Comparison of ENCODE assay signal across 25 cellular contexts in the genomic region with DNA sequence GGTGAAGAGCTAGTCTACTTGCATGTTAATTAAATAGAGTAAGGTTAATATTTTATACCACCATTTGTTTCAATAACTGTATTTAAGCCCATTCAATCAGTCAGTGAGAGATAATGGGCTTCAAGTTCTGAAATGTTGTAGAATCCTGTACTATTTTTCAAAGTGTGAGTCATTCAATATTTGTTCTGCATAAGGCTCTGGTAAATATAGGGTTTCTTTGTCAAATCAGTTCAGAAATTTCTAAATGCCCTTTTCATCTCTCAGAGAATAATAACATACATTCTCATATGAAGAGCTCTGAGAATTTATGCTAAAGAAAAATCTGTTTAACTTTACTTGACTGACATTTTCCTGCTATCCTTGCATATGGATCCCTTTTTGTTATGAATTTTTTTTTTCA.
DNase-seq lines count a peak whose midpoint lies in the region; ATAC-seq, FAIRE-seq and TF ChIP-seq lines count a peak whose summit lies in the region.
"Had no signal": no experiment of that assay in that cellular context is flagged by ENCODE, and none has a peak within 500 bp of the region (broad histone marks: within the 10 kb centered on the region; RNA-seq: fewer than 3 reads in every experiment).

No MANE protein-coding gene starts in this region.

- TF ChIP-seq CTCF in PC-3 (conservative IDR thresholded peaks at IDR 0.05; ENCODE audit: low read depth, low read length) (no peak), K562 (IDR thresholded peaks at IDR 0.05 in 2 of 3, conservative IDR thresholded peaks at IDR 0.05 in 1 of 3; ENCODE audit: insufficient read depth in 2 of 3, low read depth in 1 of 3, low read length in 3 of 3) (no peak), upper lobe of right lung (IDR thresholded peaks at IDR 0.05) (no peak)

- no peak for TF ChIP-seq EP300 in K562 (IDR thresholded peaks at IDR 0.05; ENCODE audit: low read length)

- H3K36me3 ChIP-seq in PC-3 (ENCODE audit: low read depth, low read length) (no peaks in the 10 kb centered on the region), K562 (ENCODE audit: control insufficient read depth, insufficient read depth, low read length) (no peaks in the 10 kb centered on the region), upper lobe of right lung (no peaks in the 10 kb centered on the region)
- H3K36me3 ChIP-seq: BE2C; BLaER1 treated with 17β-estradiol and CSF1 and Interleukin-3, amounts not matched to agents 10 nM and 100 nM had no signal

- H3K9me2 ChIP-seq in PC-3 (replicated peaks; ENCODE audit: low read length) = no peaks in the 10 kb centered on the region

- no peaks in the 10 kb centered on the region for H3K79me2 ChIP-seq in PC-3 (ENCODE audit: low read length)
- no peaks in the 10 kb centered on the region for H3K79me2 ChIP-seq in K562 (ENCODE audit: control insufficient read depth, insufficient read depth, low read length)

- no peaks in the 10 kb centered on the region for H3K27me3 ChIP-seq in PC-3 (ENCODE audit: low read length)
- H3K27me3 ChIP-seq in K562 (ENCODE audit: control insufficient read depth in 2 of 2, insufficient read depth in 2 of 2, low read length in 2 of 2) = no peaks in the 10 kb centered on the region
- no peaks in the 10 kb centered on the region for H3K27me3 ChIP-seq in upper lobe of right lung
- H3K27me3 ChIP-seq: BE2C; BLaER1 treated with 17β-estradiol and CSF1 and Interleukin-3, amounts not matched to agents 10 nM and 100 nM had no signal

- no peak overlapping the region for H3K9ac ChIP-seq in PC-3 (ENCODE audit: low read length)
- no peak overlapping the region for H3K9ac ChIP-seq in K562 (ENCODE audit: insufficient read depth in 1 of 2, low read depth in 2 of 2, low read length in 2 of 2)
- H3K9ac ChIP-seq: BLaER1 treated with 17β-estradiol and CSF1 and Interleukin-3, amounts not matched to agents 10 nM and 100 nM; GM23248 had no signal

- H3K9me3 ChIP-seq in PC-3 (ENCODE audit: low read length) = no peaks in the 10 kb centered on the region
- no peaks in the 10 kb centered on the region; the same call in 1 of the 2 replicates for H3K9me3 ChIP-seq in K562 (replicated peaks; ENCODE audit: control insufficient read depth, insufficient read depth, low read depth, low read length)
- H3K9me3 ChIP-seq in upper lobe of right lung = no peaks in the 10 kb centered on the region
- H3K9me3 ChIP-seq: BE2C; BLaER1 treated with 17β-estradiol and CSF1 and Interleukin-3, amounts not matched to agents 10 nM and 100 nM; Caco-2 had no signal

- no TSS peak for BruUV-seq in PC-3 (replicated peaks; lab: Mats Ljungman, UMichigan)
- BruUV-seq in K562 (replicated peaks; lab: Mats Ljungman, UMichigan) = no TSS peak

- H3K4me1 ChIP-seq in PC-3 (ENCODE audit: insufficient read depth, low read length) = no peaks in the 10 kb centered on the region
- peaks cover 0 to 1% of the 10 kb centered on the region in 2 experiments; a peak in 3 of 5 replicates for H3K4me1 ChIP-seq in K562 (replicated peaks in 1 of 2; ENCODE audit: control insufficient read depth in 2 of 2, insufficient read depth in 2 of 2, low read length in 2 of 2)
- no peaks in the 10 kb centered on the region for H3K4me1 ChIP-seq in upper lobe of right lung
- H3K4me1 ChIP-seq: BE2C; BLaER1 treated with 17β-estradiol and CSF1 and Interleukin-3, amounts not matched to agents 10 nM and 100 nM; Caco-2 had no signal

- FAIRE-seq in K562 (lab: Jason Lieb, UNC) = no peak
- FAIRE-seq: A204.1, GM12891, GM18507, H1 had no signal

- CTCF ChIA-PET in PC-3 (lab: Charles Lee) = no interaction called here
- CTCF ChIA-PET in K562 (lab: Yijun Ruan, JAX; ENCODE audit: low intra/inter-chr PET ratio) = no interaction called here

- H3F3A ChIP-seq in PC-3 (ENCODE audit: low read length, unreplicated experiment) = no peaks in the 10 kb centered on the region

- H4K20me1 ChIP-seq in PC-3 (ENCODE audit: low read length) (no peaks in the 10 kb centered on the region), K562 (replicated peaks; ENCODE audit: control insufficient read depth, insufficient read depth, low read length) (no peaks in the 10 kb centered on the region)
- H4K20me1 ChIP-seq: BLaER1 treated with 17β-estradiol and CSF1 and Interleukin-3, amounts not matched to agents 10 nM and 100 nM had no signal

- in situ Hi-C loops in K562 (cut with MboI) = no loop called here

- peak; percentile 57 for ATAC-seq in PC-3
- no peak for ATAC-seq in K562
- ATAC-seq in upper lobe of right lung = no peak

- POLR2A ChIA-PET in PC-3 (lab: Charles Lee; ENCODE audit: unreplicated experiment) = no interaction called here
- POLR2A ChIA-PET in K562 (lab: Yijun Ruan, JAX) = interaction anchor here (0.9 kb wide), 2 partner anchors 9 to 11 kb away, joined by 3 read pairs; no protein-coding TSS in a partner anchor

- no peak overlapping the region for H3K4me2 ChIP-seq in PC-3 (ENCODE audit: low read length)
- H3K4me2 ChIP-seq in K562 (ENCODE audit: insufficient read depth, low read length) = no peak overlapping the region
- H3K4me2 ChIP-seq: BLaER1 treated with 17β-estradiol and CSF1 and Interleukin-3, amounts not matched to agents 10 nM and 100 nM had no signal

- no peak for TF ChIP-seq RAD21 in K562 (CRISPR knock-in tag; conservative IDR thresholded peaks at IDR 0.05 in 1 of 2, IDR thresholded peaks at IDR 0.05 in 1 of 2)

- H3K9me1 ChIP-seq in K562 (ENCODE audit: control insufficient read depth, insufficient read depth, low read length) = no peaks in the 10 kb centered on the region

- H2AFZ ChIP-seq in PC-3 (ENCODE audit: low read length) (no peak overlapping the region), K562 (ENCODE audit: low read depth, low read length) (peak overlapping the region; percentile 52; the same call in 1 of the 2 replicates)
- H2AFZ ChIP-seq: GM23248 had no signal

- intact Hi-C loops in PC-3 (cut with micrococcal nuclease) (loop anchor here (10.0 kb wide), 1 partner anchor 495 kb away; a partner anchor contains a TSS), K562 (cut with micrococcal nuclease) (loop anchor here (10.0 kb wide), 1 partner anchor 165 kb away; no protein-coding TSS in a partner anchor), upper lobe of right lung (cut with DNase I) (no loop called here)

- H3K27ac ChIP-seq in PC-3 (ENCODE audit: low read length) = no peak overlapping the region
- no peak overlapping the region for H3K27ac ChIP-seq in K562 (ENCODE audit: extremely low read depth, low read depth, low read length)
- no peak overlapping the region for H3K27ac ChIP-seq in upper lobe of right lung
- H3K27ac ChIP-seq: 22Rv1; BLaER1 treated with 17β-estradiol and CSF1 and Interleukin-3, amounts not matched to agents 10 nM and 100 nM; GM23248 had no signal

- TF ChIP-seq POLR2A in K562 (conservative IDR thresholded peaks at IDR 0.05) = no peak

- H3K4me3 ChIP-seq in PC-3 (ENCODE audit: low read length) (no peak overlapping the region), K562 (no peak overlapping the region), upper lobe of right lung (no peak overlapping the region)
- H3K4me3 ChIP-seq: BLaER1 treated with 17β-estradiol and CSF1 and Interleukin-3, amounts not matched to agents 10 nM and 100 nM; GM23248 had no signal

- DNase-seq in NCI-H2227 treated with DMSO at 0.1 percent for 48 hours (lab: John Stamatoyannopoulos, UW) = peak; percentile 34
- DNase-seq in NCI-H2227 (lab: John Stamatoyannopoulos, UW; ENCODE audit: unreplicated experiment) = no peak
- DNase-seq in PC-3 = peak; percentile 20
- no peak for DNase-seq in K562 (ENCODE audit: extremely low read depth in 1 of 4, low spot score in 3 of 4)
- DNase-seq in upper lobe of right lung = no peak
- no peak for DNase-seq in NCI-H146 (lab: John Stamatoyannopoulos, UW)
- no peak for DNase-seq in COLO668 (lab: John Stamatoyannopoulos, UW; ENCODE audit: unreplicated experiment)
- no peak for DNase-seq in activated T-cell treated with anti-CD3 and anti-CD28 coated beads, Interleukin-2, amount 50 U/mL, for 1 hour
- DNase-seq: AML-193; BE2C; Caco-2; CD4-positive, alpha-beta T cell; CD8-positive, alpha-beta memory T cell; DMS153; DMS79 treated with DMSO at 0.1 percent for 48 hours; GF-D8; GM23248; H7; HCEC 1CT had no signal

TF ChIP-seq in K562, 482 proteins besides CTCF, POLR2A, EP300 and RAD21 (continues in another document):
- no peak for TF ChIP-seq ZNF717 (CRISPR knock-in tag; IDR thresholded peaks at IDR 0.05)
- no peak for TF ChIP-seq FOXJ3 (CRISPR knock-in tag; IDR thresholded peaks at IDR 0.05)
- TF ChIP-seq CBFA2T2 (conservative IDR thresholded peaks at IDR 0.05) = no peak
- TF ChIP-seq, protein P1, sequence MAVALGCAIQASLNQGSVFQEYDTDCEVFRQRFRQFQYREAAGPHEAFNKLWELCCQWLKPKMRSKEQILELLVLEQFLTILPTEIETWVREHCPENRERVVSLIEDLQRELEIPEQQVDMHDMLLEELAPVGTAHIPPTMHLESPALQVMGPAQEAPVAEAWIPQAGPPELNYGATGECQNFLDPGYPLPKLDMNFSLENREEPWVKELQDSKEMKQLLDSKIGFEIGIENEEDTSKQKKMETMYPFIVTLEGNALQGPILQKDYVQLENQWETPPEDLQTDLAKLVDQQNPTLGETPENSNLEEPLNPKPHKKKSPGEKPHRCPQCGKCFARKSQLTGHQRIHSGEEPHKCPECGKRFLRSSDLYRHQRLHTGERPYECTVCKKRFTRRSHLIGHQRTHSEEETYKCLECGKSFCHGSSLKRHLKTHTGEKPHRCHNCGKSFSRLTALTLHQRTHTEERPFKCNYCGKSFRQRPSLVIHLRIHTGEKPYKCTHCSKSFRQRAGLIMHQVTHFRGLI (CRISPR knock-in tag; IDR thresholded peaks at IDR 0.05) = no peak
- no peak for TF ChIP-seq ELF2 (CRISPR knock-in tag; IDR thresholded peaks at IDR 0.05)
- no peak for TF ChIP-seq NR2F6 (CRISPR knock-in tag; IDR thresholded peaks at IDR 0.05)
- TF ChIP-seq ZNF830 (CRISPR knock-in tag; IDR thresholded peaks at IDR 0.05) = no peak

Comparison
In these comparisons a context has a peak if more than half of its experiments do, and no peak if none do; other contexts are left out.
1. DNase-seq: peak in NCI-H2227 treated with DMSO at 0.1 percent for 48 hours (single experiment) and PC-3 (single experiment); none in NCI-H2227 (single experiment), K562 (0 of 4), upper lobe of right lung (single experiment), NCI-H146 (single experiment), COLO668 (single experiment) and activated T-cell treated with anti-CD3 and anti-CD28 coated beads, Interleukin-2, amount 50 U/mL, for 1 hour (single experiment).